In the genomic region with DNA sequence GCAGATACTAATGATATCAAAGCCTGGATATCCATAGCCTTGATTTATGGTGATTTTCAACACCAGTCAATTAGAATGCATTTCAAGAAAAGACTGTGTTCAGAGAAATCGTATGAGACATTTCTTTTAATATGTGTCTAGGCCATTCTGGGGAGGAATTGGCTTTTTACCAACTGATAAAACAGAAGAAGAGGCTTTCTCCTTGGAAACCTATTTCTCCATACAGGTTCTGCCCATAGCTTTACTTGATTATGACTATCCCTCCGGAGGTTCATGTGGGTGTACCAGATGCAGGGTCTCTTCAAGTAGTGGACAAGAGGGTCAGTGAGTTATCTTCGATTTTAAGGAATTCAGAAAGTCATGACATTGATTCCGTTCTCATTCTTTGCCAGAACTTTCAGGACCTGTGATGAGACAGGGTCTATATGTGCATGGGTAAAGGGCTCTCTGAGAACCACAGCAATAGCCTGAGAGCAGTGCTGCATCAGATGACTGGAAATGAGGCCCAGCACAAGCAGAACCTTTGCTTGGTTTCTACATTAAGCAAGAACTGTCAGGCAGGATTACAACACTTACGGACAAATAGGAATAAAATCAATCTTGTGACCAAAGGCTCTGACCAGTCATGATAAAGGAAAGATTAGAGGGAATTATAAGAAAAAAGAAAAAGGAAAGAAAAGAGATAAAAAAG, we compare ENCODE assay signal across 12 cellular contexts.
DNase-seq lines count a peak whose midpoint lies in the region; ATAC-seq and TF ChIP-seq lines count a peak whose summit lies in the region.
"Had no signal": no experiment of that assay in that cellular context is flagged by ENCODE, and none has a peak within 500 bp of the region (broad histone marks: within the 10 kb centered on the region; RNA-seq: fewer than 3 reads in every experiment).

No MANE protein-coding gene starts in this region.

- DNase-seq in NOMO-1 (lab: John Stamatoyannopoulos, UW; ENCODE audit: unreplicated experiment in 2 of 2), result peak; percentile 47 to 79
- DNase-seq in ascending aorta (ENCODE audit: low spot score in 2 of 2), result peak in 1 of 2 donors; percentile 76
- peak in 1 of 2 donors; percentile 45 for DNase-seq in left lung
- DNase-seq in HK-2 (ENCODE audit: unreplicated experiment), result no peak
- no peak for DNase-seq in brain microvascular endothelial cell
- DNase-seq: activated CD8-positive, alpha-beta memory T cell treated with anti-CD3 and anti-CD28 coated beads for 24 hours; HCEC 1CT; NCI-H187 had no signal

- TF ChIP-seq CTCF in ascending aorta (IDR thresholded peaks at IDR 0.05), result no peak
- TF ChIP-seq CTCF in left lung (IDR thresholded peaks at IDR 0.05), result no peak
- TF ChIP-seq CTCF in brain microvascular endothelial cell (IDR thresholded peaks at IDR 0.05; ENCODE audit: low read depth, low read length, missing control alignments), result no peak

- H3K4me3 ChIP-seq in ascending aorta (no peak overlapping the region), left lung (no peak overlapping the region), subcutaneous abdominal adipose tissue (ENCODE audit: low read depth in 1 of 5, low read length in 5 of 5) (no peak overlapping the region), brain microvascular endothelial cell (ENCODE audit: low read depth, low read length) (no peak overlapping the region)

- in situ Hi-C loops in brain microvascular endothelial cell (cut with HindIII; ENCODE audit: low pct_ligation_motif_present, low sequenced_read_pairs), result no loop called here

- H3K27ac ChIP-seq in ascending aorta, result peak overlapping the region; percentile 26 to 79
- peak overlapping the region; percentile 77 to 79 for H3K27ac ChIP-seq in left lung
- peak overlapping the region; percentile 48 for H3K27ac ChIP-seq in subcutaneous abdominal adipose tissue (ENCODE audit: low read depth, low read length)
- no peak overlapping the region for H3K27ac ChIP-seq in brain microvascular endothelial cell
- H3K27ac ChIP-seq: HL-60 had no signal

- ATAC-seq in left lung (peak; percentile 52), HG03460 (IDR thresholded peaks at IDR 0.05; ENCODE audit: unreplicated experiment) (no peak), GM18867 (IDR thresholded peaks at IDR 0.05; ENCODE audit: unreplicated experiment) (no peak)

- intact Hi-C loops in ascending aorta (cut with DNase I) (loop anchor here (1.0 to 10.0 kb wide), 3 partner anchors 47 to 655 kb away; a partner anchor contains a TSS), left lung (cut with DNase I) (loop anchor here in 1 of 2 donors (5.0 kb wide), 1 partner anchor 62 kb away; no protein-coding TSS in a partner anchor)

- H3K9me3 ChIP-seq in ascending aorta (no peaks in the 10 kb centered on the region), left lung (no peaks in the 10 kb centered on the region), subcutaneous abdominal adipose tissue (ENCODE audit: control insufficient read depth in 5 of 5, low read length in 5 of 5) (no peaks in the 10 kb centered on the region)

- H3K27me3 ChIP-seq in ascending aorta, result no peaks in the 10 kb centered on the region
- no peaks in the 10 kb centered on the region for H3K27me3 ChIP-seq in left lung
- H3K27me3 ChIP-seq in subcutaneous abdominal adipose tissue (ENCODE audit: control insufficient read depth in 5 of 5, insufficient read depth in 4 of 5, low read length in 5 of 5), result no peaks in the 10 kb centered on the region
- no peaks in the 10 kb centered on the region for H3K27me3 ChIP-seq in brain microvascular endothelial cell (replicated peaks)

- H3K4me1 ChIP-seq in ascending aorta, result peaks cover 12 to 17% of the 10 kb centered on the region in 2 donors
- H3K4me1 ChIP-seq in left lung, result peaks cover 34 to 65% of the 10 kb centered on the region in 2 donors
- H3K4me1 ChIP-seq in subcutaneous abdominal adipose tissue (ENCODE audit: control insufficient read depth in 5 of 5, insufficient read depth in 5 of 5, low read length in 5 of 5), result peaks cover 5 to 32% (median 25%) of the 10 kb centered on the region in 5 donors

- no peak overlapping the region for H3K9ac ChIP-seq in subcutaneous abdominal adipose tissue (ENCODE audit: low read length in 5 of 5)

- H3K36me3 ChIP-seq in ascending aorta (no peaks in the 10 kb centered on the region), left lung (no peaks in the 10 kb centered on the region), subcutaneous abdominal adipose tissue (ENCODE audit: control insufficient read depth in 5 of 5, insufficient read depth in 5 of 5, low read length in 5 of 5) (no peaks in the 10 kb centered on the region), brain microvascular endothelial cell (replicated peaks) (no peaks in the 10 kb centered on the region)

Comparison
In these comparisons a context has a peak if more than half of its experiments do, and no peak if none do; other contexts are left out.
1. DNase-seq: peak in NOMO-1 (2 of 2); none in HK-2 (single experiment) and brain microvascular endothelial cell (single experiment).